In the genomic region with DNA sequence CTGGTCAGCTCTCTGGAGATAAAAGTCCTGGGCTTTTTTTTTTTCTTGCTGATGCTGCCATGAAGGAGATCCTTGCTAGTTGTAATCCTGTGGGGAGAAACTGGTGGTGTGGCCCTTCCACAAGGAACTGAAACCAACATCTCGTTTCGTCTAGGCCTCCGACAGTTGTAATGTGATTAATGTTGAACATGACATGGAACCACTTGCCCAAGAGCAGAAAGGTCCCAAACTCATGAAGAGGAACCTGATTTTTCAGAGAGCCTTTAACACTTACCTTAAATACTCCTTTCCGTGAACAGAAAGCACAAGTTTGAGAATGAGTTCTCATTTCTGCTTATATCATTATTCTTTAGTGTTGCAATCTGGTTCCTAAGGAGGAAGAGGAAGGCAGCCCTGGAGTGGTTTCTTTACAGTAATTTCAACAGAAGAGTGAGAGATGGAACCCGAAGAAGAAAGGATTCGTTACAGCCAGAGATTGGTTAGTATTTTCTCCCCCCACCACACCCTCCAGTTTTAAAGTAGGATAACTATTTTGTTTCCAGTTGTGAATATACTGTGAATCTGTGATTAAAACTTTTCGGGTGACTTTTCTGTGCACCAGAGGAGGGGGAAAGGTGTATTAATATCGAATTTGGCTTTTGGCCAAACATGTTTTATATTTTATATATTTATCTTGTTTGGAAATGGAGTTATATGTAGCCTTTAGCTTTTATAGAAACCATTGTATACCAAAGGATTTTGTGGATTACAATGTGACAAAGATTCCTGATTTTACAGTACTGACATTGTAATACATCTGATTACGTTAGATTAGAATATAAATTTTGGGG, we compare ENCODE assay signal across 1 cellular context.
TF ChIP-seq lines count a peak whose summit lies in the region.

No MANE protein-coding gene starts in this region.

TF ChIP-seq in endothelial cell of umbilical vein, 7 proteins besides CTCF, POLR2A, EP300 and RAD21:
- TF ChIP-seq, protein P1, sequence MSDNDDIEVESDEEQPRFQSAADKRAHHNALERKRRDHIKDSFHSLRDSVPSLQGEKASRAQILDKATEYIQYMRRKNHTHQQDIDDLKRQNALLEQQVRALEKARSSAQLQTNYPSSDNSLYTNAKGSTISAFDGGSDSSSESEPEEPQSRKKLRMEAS (IDR thresholded peaks at IDR 0.05; ENCODE audit: insufficient read depth, insufficient read length): no peak
- no peak for TF ChIP-seq FOS (IDR thresholded peaks at IDR 0.05; ENCODE audit: borderline replicate concordance, insufficient read depth, low read length)
- no peak for TF ChIP-seq POLR2AphosphoS5 (IDR thresholded peaks at IDR 0.05; ENCODE audit: insufficient read depth, low read depth, low read length)
- TF ChIP-seq JUN (IDR thresholded peaks at IDR 0.05; ENCODE audit: borderline replicate concordance, insufficient read depth, insufficient read length, low read depth): no peak
